In the genomic region with DNA sequence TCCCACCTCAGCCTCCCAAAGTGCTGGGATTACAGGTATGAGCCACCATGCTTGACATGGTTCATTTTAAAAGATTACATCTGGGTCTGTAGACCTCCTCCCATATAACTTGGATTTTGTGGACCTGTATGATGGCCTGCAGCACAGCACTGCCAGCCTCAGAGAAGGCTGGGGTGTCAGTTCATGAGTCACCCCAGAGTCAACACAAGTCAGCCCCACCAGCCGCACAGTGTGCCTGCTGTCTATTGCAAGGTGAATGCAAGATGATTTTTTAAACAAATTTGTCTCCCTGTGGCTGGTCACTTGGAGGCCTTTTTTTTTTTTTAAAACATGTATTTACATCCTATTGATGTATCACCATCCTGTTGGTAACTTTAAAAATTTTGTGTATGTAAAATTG, we compare ENCODE assay signal across 21 cellular contexts.
"Had no signal": no experiment of that assay in that cellular context is flagged by ENCODE, and none has a peak within 500 bp of the region (broad histone marks: within the 10 kb centered on the region; RNA-seq: fewer than 3 reads in every experiment).

No MANE protein-coding gene starts in this region.

- DNase-seq: activated CD4-positive, alpha-beta T cell treated with anti-CD3 and anti-CD28 coated beads, Interleukin-2, amount 10 ng/mL, durations not matched to agents 24 days and 14 days; activated CD4-positive, CD25-positive, alpha-beta regulatory T cell; activated CD8-positive, alpha-beta memory T cell treated with anti-CD3 and anti-CD28 coated beads, Interleukin-2, amount 50 U/mL, for 48 hours; activated CD8-positive, alpha-beta T cell treated with anti-CD3 and anti-CD28 coated beads, Interleukin-2, amount 10 ng/mL, durations not matched to agents 7 days and 5 days; activated effector memory CD4-positive, alpha-beta T cell treated with Interleukin-2 at 50 U/mL for 16 hours; activated naive CD4-positive, alpha-beta T cell treated with anti-CD3 and anti-CD28 coated beads, Interleukin-2, amount 10 ng/mL, durations not matched to agents 7 days and 5 days; activated T-cell treated with anti-CD3 and anti-CD28 coated beads, Interleukin-2, amount 50 U/mL, for 48 hours; effector CD8-positive, alpha-beta T cell; foreskin fibroblast; left cardiac atrium; natural killer cell; pancreas; spleen; stimulated activated CD4-positive, alpha-beta T cell treated with anti-CD3 and anti-CD28 coated beads, Interleukin-4, amount 100 ng/mL, for 4 hours; T-helper 1 cell; T-helper 9 cell; upper lobe of left lung had no signal

- H3K9me3 ChIP-seq: breast epithelium, pancreas, spleen, thoracic aorta, upper lobe of left lung had no signal

- H3K27ac ChIP-seq: breast epithelium, hepatocyte, spleen, thoracic aorta, upper lobe of left lung had no signal

- H3K4me3 ChIP-seq: breast epithelium, hepatocyte, pancreas, spleen, thoracic aorta, upper lobe of left lung had no signal

- H3K27me3 ChIP-seq: breast epithelium, hepatocyte, pancreas, spleen, upper lobe of left lung had no signal

- H3K4me1 ChIP-seq: breast epithelium, upper lobe of left lung had no signal

- H3K4me3 Mint-ChIP-seq: activated CD4-positive, alpha-beta T cell treated with anti-CD3 and anti-CD28 coated beads, Interleukin-2, amount 10 ng/mL, durations not matched to agents 24 days and 14 days; activated CD8-positive, alpha-beta T cell treated with anti-CD3 and anti-CD28 coated beads, Interleukin-2, amount 10 ng/mL, durations not matched to agents 7 days and 5 days; activated naive CD4-positive, alpha-beta T cell treated with anti-CD3 and anti-CD28 coated beads, Interleukin-2, amount 10 ng/mL, durations not matched to agents 7 days and 5 days; natural killer cell; stimulated activated memory B cell treated with anti-CD40 and anti-IgM and Interleukin-4, amounts not matched to agents 10 μg/mL and 1 μg/mL and 100 μg/mL, for 72 hours had no signal

- ATAC-seq: activated CD8-positive, alpha-beta T cell treated with anti-CD3 and anti-CD28 coated beads, Interleukin-2, amount 10 ng/mL, durations not matched to agents 7 days and 5 days; natural killer cell; stimulated activated memory B cell treated with anti-CD40 and anti-IgM and Interleukin-4, amounts not matched to agents 10 μg/mL and 1 μg/mL and 100 μg/mL, for 72 hours had no signal

- H3K27me3 Mint-ChIP-seq: activated CD4-positive, alpha-beta T cell treated with anti-CD3 and anti-CD28 coated beads, Interleukin-2, amount 10 ng/mL, durations not matched to agents 24 days and 14 days; activated naive CD4-positive, alpha-beta T cell treated with anti-CD3 and anti-CD28 coated beads, Interleukin-2, amount 10 ng/mL, durations not matched to agents 7 days and 5 days; stimulated activated memory B cell treated with anti-CD40 and anti-IgM and Interleukin-4, amounts not matched to agents 10 μg/mL and 1 μg/mL and 100 μg/mL, for 72 hours had no signal

- H3K9me3 Mint-ChIP-seq: activated CD4-positive, alpha-beta T cell treated with anti-CD3 and anti-CD28 coated beads, Interleukin-2, amount 10 ng/mL, durations not matched to agents 24 days and 14 days; activated naive CD4-positive, alpha-beta T cell treated with anti-CD3 and anti-CD28 coated beads, Interleukin-2, amount 10 ng/mL, durations not matched to agents 7 days and 5 days; natural killer cell; stimulated activated memory B cell treated with anti-CD40 and anti-IgM and Interleukin-4, amounts not matched to agents 10 μg/mL and 1 μg/mL and 100 μg/mL, for 72 hours had no signal

- H3K27ac Mint-ChIP-seq: activated CD4-positive, alpha-beta T cell treated with anti-CD3 and anti-CD28 coated beads, Interleukin-2, amount 10 ng/mL, durations not matched to agents 24 days and 14 days; activated CD8-positive, alpha-beta T cell treated with anti-CD3 and anti-CD28 coated beads, Interleukin-2, amount 10 ng/mL, durations not matched to agents 7 days and 5 days; activated naive CD4-positive, alpha-beta T cell treated with anti-CD3 and anti-CD28 coated beads, Interleukin-2, amount 10 ng/mL, durations not matched to agents 7 days and 5 days; natural killer cell; stimulated activated memory B cell treated with anti-CD40 and anti-IgM and Interleukin-4, amounts not matched to agents 10 μg/mL and 1 μg/mL and 100 μg/mL, for 72 hours had no signal

- H3K4me1 Mint-ChIP-seq: activated naive CD4-positive, alpha-beta T cell treated with anti-CD3 and anti-CD28 coated beads, Interleukin-2, amount 10 ng/mL, durations not matched to agents 7 days and 5 days had no signal
